In the genomic region with DNA sequence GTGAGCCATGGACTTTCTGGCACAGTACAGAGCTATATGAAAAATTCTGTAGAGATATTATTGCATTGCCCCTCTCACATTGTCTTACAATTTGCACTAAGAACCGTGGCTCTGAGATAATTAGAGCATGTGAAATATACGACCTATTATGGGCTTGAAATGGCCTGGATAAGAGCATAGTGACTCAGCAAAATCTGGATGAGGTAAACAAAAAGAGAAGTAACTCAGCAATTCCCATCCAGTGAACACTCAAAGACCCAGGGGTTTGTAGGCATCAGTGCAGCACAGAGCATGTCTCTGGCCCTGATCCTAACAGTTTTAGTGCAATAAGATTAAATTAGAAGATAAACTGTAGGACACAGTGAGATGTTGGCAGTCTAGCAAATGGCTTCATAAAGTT, we compare ENCODE assay signal across 17 cellular contexts.
"Had no signal": no experiment of that assay in that cellular context is flagged by ENCODE, and none has a peak within 500 bp of the region (broad histone marks: within the 10 kb centered on the region; RNA-seq: fewer than 3 reads in every experiment).

No MANE protein-coding gene starts in this region.

- H3K4me2 ChIP-seq: hepatocyte had no signal

- FAIRE-seq: keratinocyte had no signal

- H3K9me3 ChIP-seq: testis, upper lobe of right lung had no signal

- H3K27me3 ChIP-seq: hepatocyte, left lung, testis, upper lobe of right lung had no signal

- H3K36me3 ChIP-seq: left lung, upper lobe of right lung had no signal

- H3K27ac ChIP-seq: hepatocyte, left lung, parathyroid adenoma, testis, upper lobe of right lung had no signal

- DNase-seq: activated CD4-positive, alpha-beta T cell treated with anti-CD3 and anti-CD28 coated beads, Interleukin-2, amount 10 ng/mL, durations not matched to agents 7 days and 5 days; activated CD8-positive, alpha-beta memory T cell treated with anti-CD3 and anti-CD28 coated beads, Interleukin-2, amount 50 U/mL, for 48 hours; activated gamma-delta T cell treated with Interleukin-2 at 50 U/mL for 16 hours; activated T-cell treated with anti-CD3 and anti-CD28 coated beads, Interleukin-2, amount 50 U/mL, for 72 hours; anterior cingulate cortex; cerebellar nuclear complex; endodermal cell; left lung; naive thymus-derived CD8-positive, alpha-beta T cell; stimulated activated CD4-positive, alpha-beta T cell treated with anti-CD3 and anti-CD28 coated beads, Interleukin-1b, Interleukin-23, amount 100 ng/mL, for 48 hours; stimulated activated naive CD8-positive, alpha-beta T cell treated with anti-CD3 and anti-CD28 coated beads, Interleukin-15, amount 100 ng/mL, for 72 hours; T-helper 1 cell; testis; upper lobe of right lung had no signal

- ATAC-seq: activated T-cell treated with anti-CD3 and anti-CD28 coated beads, Interleukin-2, amount 50 U/mL, for 72 hours; left lung; naive thymus-derived CD8-positive, alpha-beta T cell; stimulated activated naive CD8-positive, alpha-beta T cell treated with anti-CD3 and anti-CD28 coated beads, Interleukin-15, amount 100 ng/mL, for 72 hours; upper lobe of right lung had no signal

- H3K4me3 ChIP-seq: hepatocyte, left lung, testis, upper lobe of right lung had no signal

- H3K4me1 ChIP-seq: left lung, parathyroid adenoma, testis, upper lobe of right lung had no signal
